In genomic region chr3:159907828-159908227, GRCh38 we compare ENCODE assay signal across 18 cellular contexts.
"Had no signal": no experiment of that assay in that cellular context is flagged by ENCODE, and none has a peak within 500 bp of the region (broad histone marks: within the 10 kb centered on the region; RNA-seq: fewer than 3 reads in every experiment).

No MANE protein-coding gene starts in this region.

- H3K4me1 ChIP-seq: breast epithelium, thyroid gland had no signal

- H3K4me3 ChIP-seq: breast epithelium, mucosa of descending colon, thyroid gland had no signal

- H3K27ac ChIP-seq: breast epithelium, neutrophil, thyroid gland, VCaP had no signal

- H3K36me3 ChIP-seq: breast epithelium, neutrophil, thyroid gland had no signal

- H3K27me3 ChIP-seq: breast epithelium, neutrophil, thyroid gland had no signal

- DNase-seq: activated CD4-positive, alpha-beta memory T cell treated with anti-CD3 and anti-CD28 coated beads, Interleukin-2, amount 10 ng/mL, durations not matched to agents 7 days and 5 days; activated CD4-positive, alpha-beta T cell treated with anti-CD3 and anti-CD28 coated beads for 36 hours; activated gamma-delta T cell treated with Interleukin-2 at 50 U/mL for 16 hours; activated naive CD8-positive, alpha-beta T cell treated with anti-CD3 and anti-CD28 coated beads, Interleukin-2, amount 10 ng/mL, durations not matched to agents 7 days and 5 days; activated T-cell treated with anti-CD3 and anti-CD28 coated beads, Interleukin-2, amount 50 U/mL, for 48 hours; aorta; head of caudate nucleus; mammary epithelial cell; mucosa of descending colon; naive thymus-derived CD8-positive, alpha-beta T cell; posterior cingulate gyrus; small intestine; thyroid gland had no signal

- H3K9me3 ChIP-seq: breast epithelium, mucosa of descending colon, neutrophil, thyroid gland had no signal

- FAIRE-seq: islet of Langerhans, small intestine, urothelium cell line had no signal
